8 cellular contexts compared by ENCODE assay signal in the genomic region with DNA sequence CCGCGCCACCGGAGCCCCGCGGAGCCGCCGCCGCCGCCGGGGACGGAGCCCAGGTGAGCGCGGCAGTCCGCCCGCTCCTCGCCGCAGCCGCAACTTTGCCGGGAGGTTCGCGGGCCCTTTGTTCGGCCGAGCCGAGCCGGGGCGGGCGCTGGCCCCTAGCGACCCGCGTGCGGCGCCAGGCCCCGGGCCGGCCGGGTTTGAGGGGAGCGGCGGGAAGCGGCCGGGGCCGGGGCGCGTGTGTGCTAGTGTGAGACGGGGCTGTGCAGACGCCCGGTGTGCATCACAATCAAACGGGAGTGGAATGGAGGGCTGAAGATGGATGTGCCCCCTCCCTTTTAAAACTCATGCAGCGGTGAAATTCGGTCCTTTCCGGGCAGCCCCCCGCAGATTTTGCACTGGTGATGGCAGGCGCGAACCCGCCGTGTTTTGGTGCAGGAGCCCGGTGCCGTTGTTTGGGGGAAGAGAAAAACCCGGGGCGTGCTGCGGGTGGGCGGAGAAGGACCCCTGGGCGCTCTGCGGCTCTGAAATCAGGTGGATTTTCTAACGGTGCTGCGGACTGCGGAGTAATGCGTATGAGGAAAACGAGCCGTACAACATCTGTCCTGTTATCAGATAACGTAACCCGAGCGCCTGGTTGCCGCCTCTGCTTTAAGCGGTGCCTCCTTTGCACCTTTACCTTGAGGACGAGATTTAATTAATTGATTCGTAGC. TPM values are rescaled to one million over a fixed set of nuclear protein-coding genes. Genes with fewer than 3 reads are reported as not detected.
DNase-seq lines count a peak whose midpoint lies in the region; ATAC-seq, FAIRE-seq and TF ChIP-seq lines count a peak whose summit lies in the region.

No MANE protein-coding gene starts in this region.

- H3K4me3 Mint-ChIP-seq in astrocyte (ENCODE audit: unreplicated experiment), result peak overlapping the region; percentile 94

- peak overlapping the region; percentile 93 for H3K4me2 ChIP-seq in astrocyte (ENCODE audit: low read length)

- H3K27me3 Mint-ChIP-seq in astrocyte (ENCODE audit: low read depth, unreplicated experiment), result peaks cover 30% of the 10 kb centered on the region

- peaks cover 36% of the 10 kb centered on the region for H3K79me2 ChIP-seq in astrocyte (ENCODE audit: insufficient read depth, low read length)

- H3K9ac ChIP-seq in astrocyte (ENCODE audit: low read length), result peak overlapping the region; percentile 71

- H3K4me1 ChIP-seq in astrocyte (ENCODE audit: insufficient read depth, low read length), result peaks cover 16% of the 10 kb centered on the region

- H3K9me3 ChIP-seq in astrocyte (ENCODE audit: insufficient read depth, low read depth, low read length), result no peaks in the 10 kb centered on the region

- H3K9me3 Mint-ChIP-seq in astrocyte (ENCODE audit: unreplicated experiment), result peaks cover 4% of the 10 kb centered on the region

- H3K27ac Mint-ChIP-seq in astrocyte (ENCODE audit: unreplicated experiment), result no peak overlapping the region

- DNase-seq in AG08396 (ENCODE audit: low spot score) (peak; percentile 26), RPMI8226 (peak; percentile 26), astrocyte (ENCODE audit: low read depth) (no peak), iPS-NIHi11 (ENCODE audit: low spot score) (peak; percentile 74), ACHN (no peak)
- peak in 2 of 3 donors; percentile 4 to 16 for DNase-seq in stimulated activated CD4-positive, alpha-beta T cell treated with anti-CD3 and anti-CD28 coated beads, Interleukin-12 subunit alpha, Interleukin-12 subunit beta, amount 100 ng/mL, for 48 hours (ENCODE audit: low read depth in 2 of 3, low spot score in 1 of 3)

- no peak overlapping the region for H3K27ac ChIP-seq in astrocyte (ENCODE audit: low read depth, low read length)

- peaks cover 41% of the 10 kb centered on the region for H4K20me1 ChIP-seq in astrocyte (ENCODE audit: insufficient read depth, low read length)

- no peak for FAIRE-seq in astrocyte (lab: Jason Lieb, UNC)

- H3K4me1 Mint-ChIP-seq in astrocyte (ENCODE audit: low read depth, unreplicated experiment), result peaks cover 23% of the 10 kb centered on the region

- ATAC-seq in GM21737 (IDR thresholded peaks at IDR 0.05; ENCODE audit: unreplicated experiment), result peak; percentile 1
- no peak for ATAC-seq in HG03097 (IDR thresholded peaks at IDR 0.05; ENCODE audit: low FRiP score, unreplicated experiment)

- in situ Hi-C loops in ACHN (cut with HindIII; ENCODE audit: low pct_ligation_motif_present, low pct_unique_long_range_greater_than_20kb, low sequenced_read_pairs), result no loop called here

- TF ChIP-seq CTCF in astrocyte (IDR thresholded peaks at IDR 0.05; ENCODE audit: insufficient read depth, low read depth, low read length), result no peak

- peak overlapping the region; percentile 67 for H3K4me3 ChIP-seq in astrocyte (ENCODE audit: insufficient read depth, low read depth, low read length)

- no peaks in the 10 kb centered on the region for H3K36me3 ChIP-seq in astrocyte (ENCODE audit: insufficient read depth, low read length)

- peaks cover 2% of the 10 kb centered on the region for H3K36me3 Mint-ChIP-seq in astrocyte (ENCODE audit: low read depth, unreplicated experiment)

- H2AFZ ChIP-seq in astrocyte (ENCODE audit: low read depth, low read length), result peak overlapping the region; percentile 3

- peaks cover 27% of the 10 kb centered on the region for H3K27me3 ChIP-seq in astrocyte (ENCODE audit: insufficient read depth, low read length)

RNA-seq across cellular contexts. Expression of a gene that starts 0.9 kb away (rescaled TPM):
- total RNA-seq in astrocyte, result 6.3 and 7.3 TPM in 2 replicates

Comparison
In these comparisons a context has a peak if more than half of its experiments do, and no peak if none do; other contexts are left out.
1. DNase-seq: peak in AG08396 (single experiment), RPMI8226 (single experiment), iPS-NIHi11 (single experiment) and stimulated activated CD4-positive, alpha-beta T cell treated with anti-CD3 and anti-CD28 coated beads, Interleukin-12 subunit alpha, Interleukin-12 subunit beta, amount 100 ng/mL, for 48 hours (2 of 3); none in astrocyte (single experiment) and ACHN (single experiment).